Comparison of ENCODE assay signal across 19 cellular contexts in genomic region chr5:27316283-27316675, GRCh38.
DNase-seq lines count a peak whose midpoint lies in the region; ATAC-seq and TF ChIP-seq lines count a peak whose summit lies in the region.
"Had no signal": no experiment of that assay in that cellular context is flagged by ENCODE, and none has a peak within 500 bp of the region (broad histone marks: within the 10 kb centered on the region; RNA-seq: fewer than 3 reads in every experiment).

No MANE protein-coding gene starts in this region.

- H3K36me3 ChIP-seq in PC-3 (ENCODE audit: low read depth, low read length) = no peaks in the 10 kb centered on the region
- H3K36me3 ChIP-seq in uterus = no peaks in the 10 kb centered on the region
- H3K36me3 ChIP-seq: esophagus squamous epithelium, pancreas had no signal

- H3K27me3 Mint-ChIP-seq in activated naive CD8-positive, alpha-beta T cell treated with anti-CD3 and anti-CD28 coated beads, Interleukin-2, amount 50 U/mL, for 24 hours = no peaks in the 10 kb centered on the region
- H3K27me3 Mint-ChIP-seq: activated B cell treated with CpG ODN at 0.5 μM for 24 hours; stimulated activated naive B cell treated with anti-CD40 and anti-IgM and Interleukin-4, amounts not matched to agents 10 μg/mL and 1 μg/mL and 100 μg/mL, for 72 hours had no signal

- peak overlapping the region; percentile 75 for H3K4me2 ChIP-seq in PC-3 (ENCODE audit: low read length)

- H3K27me3 ChIP-seq in PC-3 (ENCODE audit: low read length) = no peaks in the 10 kb centered on the region
- H3K27me3 ChIP-seq in uterus = no peaks in the 10 kb centered on the region
- H3K27me3 ChIP-seq: esophagus squamous epithelium, pancreas had no signal

- CTCF ChIA-PET in PC-3 (lab: Charles Lee) = no interaction called here

- no peaks in the 10 kb centered on the region for H3K4me1 Mint-ChIP-seq in activated naive CD8-positive, alpha-beta T cell treated with anti-CD3 and anti-CD28 coated beads, Interleukin-2, amount 50 U/mL, for 24 hours
- H3K4me1 Mint-ChIP-seq: activated B cell treated with CpG ODN at 0.5 μM for 24 hours; stimulated activated naive B cell treated with anti-CD40 and anti-IgM and Interleukin-4, amounts not matched to agents 10 μg/mL and 1 μg/mL and 100 μg/mL, for 72 hours had no signal

- ATAC-seq in PC-3 (peak; percentile 82), GM21515 (IDR thresholded peaks at IDR 0.05; ENCODE audit: unreplicated experiment) (no peak)
- no peak for ATAC-seq in activated naive CD8-positive, alpha-beta T cell treated with anti-CD3 and anti-CD28 coated beads, Interleukin-2, amount 50 U/mL, for 24 hours
- ATAC-seq: activated T-cell treated with anti-CD3 and anti-CD28 coated beads, Interleukin-2, amount 50 U/mL, for 72 hours; left colon; pancreas; stimulated activated naive B cell treated with anti-CD40 and anti-IgM and Interleukin-4, amounts not matched to agents 10 μg/mL and 1 μg/mL and 100 μg/mL, for 72 hours had no signal

- peak; percentile 30 for DNase-seq in GM04504 (ENCODE audit: low read depth)
- peak; percentile 73 for DNase-seq in PC-3
- DNase-seq in epithelial cell of esophagus (ENCODE audit: low read depth) = peak; percentile 65
- DNase-seq in non-pigmented ciliary epithelial cell (ENCODE audit: low read depth) = peak; percentile 66
- DNase-seq in DMS79 treated with DMSO at 0.1 percent for 48 hours (lab: John Stamatoyannopoulos, UW) = no peak
- no peak for DNase-seq in activated naive CD8-positive, alpha-beta T cell treated with anti-CD3 and anti-CD28 coated beads, Interleukin-2, amount 50 U/mL, for 24 hours
- DNase-seq in uterus = no peak
- DNase-seq: activated B cell treated with CpG ODN at 0.5 μM for 24 hours; activated T-cell treated with anti-CD3 and anti-CD28 coated beads, Interleukin-2, amount 50 U/mL, for 72 hours; central memory CD4-positive, alpha-beta T cell; esophagus squamous epithelium; GOT3; left colon; NCI-H2227 treated with DMSO at 0.1 percent for 48 hours; pancreas; SHP77; stimulated activated CD4-positive, alpha-beta T cell treated with anti-CD3 and anti-CD28 coated beads, Interleukin-1b, Interleukin-23, amount 100 ng/mL, for 48 hours; stimulated activated naive B cell treated with anti-CD40 and anti-IgM and Interleukin-4, amounts not matched to agents 10 μg/mL and 1 μg/mL and 100 μg/mL, for 72 hours had no signal

- H3F3A ChIP-seq in PC-3 (ENCODE audit: low read length, unreplicated experiment) = no peaks in the 10 kb centered on the region

- no peak for TF ChIP-seq CTCF in PC-3 (conservative IDR thresholded peaks at IDR 0.05; ENCODE audit: low read depth, low read length)
- no peak for TF ChIP-seq CTCF in epithelial cell of esophagus (IDR thresholded peaks at IDR 0.05; ENCODE audit: insufficient read depth, low read depth, low read length, missing control alignments)
- TF ChIP-seq CTCF in uterus (IDR thresholded peaks at IDR 0.05) = no peak

- no peaks in the 10 kb centered on the region for H3K79me2 ChIP-seq in PC-3 (ENCODE audit: low read length)

- peak overlapping the region; percentile 28; the same call in 1 of the 2 replicates for H3K4me3 ChIP-seq in PC-3 (ENCODE audit: low read length)
- no peak overlapping the region for H3K4me3 ChIP-seq in epithelial cell of esophagus (ENCODE audit: low read length)
- no peak overlapping the region for H3K4me3 ChIP-seq in uterus
- H3K4me3 ChIP-seq: esophagus squamous epithelium, pancreas had no signal

- no peaks in the 10 kb centered on the region for H3K36me3 Mint-ChIP-seq in activated naive CD8-positive, alpha-beta T cell treated with anti-CD3 and anti-CD28 coated beads, Interleukin-2, amount 50 U/mL, for 24 hours (ENCODE audit: low read depth)
- H3K36me3 Mint-ChIP-seq: stimulated activated naive B cell treated with anti-CD40 and anti-IgM and Interleukin-4, amounts not matched to agents 10 μg/mL and 1 μg/mL and 100 μg/mL, for 72 hours had no signal

- H3K27ac Mint-ChIP-seq in activated naive CD8-positive, alpha-beta T cell treated with anti-CD3 and anti-CD28 coated beads, Interleukin-2, amount 50 U/mL, for 24 hours = no peak overlapping the region
- H3K27ac Mint-ChIP-seq: activated B cell treated with CpG ODN at 0.5 μM for 24 hours; activated T-cell treated with anti-CD3 and anti-CD28 coated beads, Interleukin-2, amount 50 U/mL, for 72 hours; stimulated activated naive B cell treated with anti-CD40 and anti-IgM and Interleukin-4, amounts not matched to agents 10 μg/mL and 1 μg/mL and 100 μg/mL, for 72 hours had no signal

- no peaks in the 10 kb centered on the region for H3K9me3 ChIP-seq in PC-3 (ENCODE audit: low read length)
- H3K9me3 ChIP-seq in uterus = no peaks in the 10 kb centered on the region
- H3K9me3 ChIP-seq: pancreas had no signal

- H3K4me1 ChIP-seq in PC-3 (ENCODE audit: insufficient read depth, low read length) = peaks cover 24% of the 10 kb centered on the region
- H3K4me1 ChIP-seq in uterus = no peaks in the 10 kb centered on the region
- H3K4me1 ChIP-seq: esophagus squamous epithelium, pancreas had no signal

- TF ChIP-seq POLR2A in uterus (IDR thresholded peaks at IDR 0.05) = no peak

- no TSS peak for BruUV-seq in PC-3 (replicated peaks; lab: Mats Ljungman, UMichigan)

- H3K9me2 ChIP-seq in PC-3 (replicated peaks; ENCODE audit: low read length) = no peaks in the 10 kb centered on the region

- no peak overlapping the region for H3K4me3 Mint-ChIP-seq in activated naive CD8-positive, alpha-beta T cell treated with anti-CD3 and anti-CD28 coated beads, Interleukin-2, amount 50 U/mL, for 24 hours
- H3K4me3 Mint-ChIP-seq: activated B cell treated with CpG ODN at 0.5 μM for 24 hours; activated T-cell treated with anti-CD3 and anti-CD28 coated beads, Interleukin-2, amount 50 U/mL, for 72 hours; stimulated activated naive B cell treated with anti-CD40 and anti-IgM and Interleukin-4, amounts not matched to agents 10 μg/mL and 1 μg/mL and 100 μg/mL, for 72 hours had no signal

- intact Hi-C loops in PC-3 (cut with micrococcal nuclease) (loop anchor here (1.0 kb wide), 1 partner anchor 8 kb away; no protein-coding TSS in a partner anchor), uterus (cut with DNase I; ENCODE audit: low total_unique reads) (no loop called here)

- H4K20me1 ChIP-seq in PC-3 (ENCODE audit: low read length) = no peaks in the 10 kb centered on the region

- H3K9ac ChIP-seq in PC-3 (ENCODE audit: low read length) = no peak overlapping the region; the same call in 1 of the 2 replicates

- peak overlapping the region; percentile 73 for H3K27ac ChIP-seq in PC-3 (ENCODE audit: low read length)
- H3K27ac ChIP-seq in uterus = no peak overlapping the region
- H3K27ac ChIP-seq: esophagus squamous epithelium, pancreas had no signal

- peaks cover 28% of the 10 kb centered on the region for H3K9me3 Mint-ChIP-seq in activated naive CD8-positive, alpha-beta T cell treated with anti-CD3 and anti-CD28 coated beads, Interleukin-2, amount 50 U/mL, for 24 hours
- H3K9me3 Mint-ChIP-seq: stimulated activated naive B cell treated with anti-CD40 and anti-IgM and Interleukin-4, amounts not matched to agents 10 μg/mL and 1 μg/mL and 100 μg/mL, for 72 hours had no signal

- POLR2A ChIA-PET in PC-3 (lab: Charles Lee; ENCODE audit: unreplicated experiment) = no interaction called here

- H2AFZ ChIP-seq in PC-3 (ENCODE audit: low read length) = peak overlapping the region; percentile 61

Comparison
In these comparisons a context has a peak if more than half of its experiments do, and no peak if none do; other contexts are left out.
1. DNase-seq: peak in GM04504 (single experiment), PC-3 (single experiment), epithelial cell of esophagus (single experiment) and non-pigmented ciliary epithelial cell (single experiment); none in DMS79 treated with DMSO at 0.1 percent for 48 hours (single experiment), activated naive CD8-positive, alpha-beta T cell treated with anti-CD3 and anti-CD28 coated beads, Interleukin-2, amount 50 U/mL, for 24 hours (single experiment) and uterus (0 of 2).